Comparison of ENCODE assay signal across 13 cellular contexts in the genomic region with DNA sequence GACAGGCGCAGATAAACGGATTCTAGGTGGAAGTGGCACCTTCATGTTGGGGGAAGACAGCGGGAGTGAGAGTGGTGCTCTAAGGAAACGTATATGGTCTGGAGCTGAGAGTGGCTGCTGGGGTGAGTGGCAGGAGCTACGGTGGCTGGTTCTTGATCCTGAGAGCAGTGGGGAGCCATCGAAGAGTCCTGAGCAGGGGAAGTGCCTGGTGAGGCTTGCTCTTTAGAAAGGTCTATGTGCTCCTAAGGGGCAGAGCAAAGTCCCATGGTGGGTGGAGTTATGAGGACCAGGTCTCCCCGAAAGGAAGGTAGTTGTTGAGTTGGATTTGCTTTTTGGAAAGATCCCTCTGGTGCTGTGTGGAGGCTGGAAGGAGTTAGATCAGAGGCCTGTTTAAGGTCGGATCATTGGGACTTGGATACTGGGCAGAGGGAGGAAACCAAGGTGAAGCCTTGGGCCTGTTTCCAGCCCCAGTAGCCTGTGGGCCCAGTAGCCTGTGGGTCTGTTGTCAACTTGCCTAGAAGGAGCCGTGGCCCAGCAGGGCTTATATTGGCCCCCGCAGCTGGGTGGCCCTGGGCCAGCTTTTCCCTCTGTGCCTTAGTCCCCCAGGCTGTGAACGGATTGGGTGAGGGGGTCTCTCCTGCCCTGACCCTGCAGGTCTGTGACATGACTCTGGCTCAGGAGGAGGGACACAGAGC. TPM values are rescaled to one million over a fixed set of nuclear protein-coding genes. Genes with fewer than 3 reads are reported as not detected.
DNase-seq lines count a peak whose midpoint lies in the region; ATAC-seq and TF ChIP-seq lines count a peak whose summit lies in the region.
"Had no signal": no experiment of that assay in that cellular context is flagged by ENCODE, and none has a peak within 500 bp of the region (broad histone marks: within the 10 kb centered on the region; RNA-seq: fewer than 3 reads in every experiment).

No MANE protein-coding gene starts in this region.

- H3K4me3 ChIP-seq in breast epithelium (no peak overlapping the region), right lobe of liver (no peak overlapping the region), sigmoid colon (no peak overlapping the region)
- H3K4me3 ChIP-seq: skin epidermis had no signal

- H3K27ac ChIP-seq in C4-2B (peak overlapping the region; percentile 82), breast epithelium (peak overlapping the region; percentile 82 to 87), right lobe of liver (peak overlapping the region in 2 of 3 donors; percentile 54 to 83), sigmoid colon (peak overlapping the region; percentile 85 to 91 (median 89))

- H3K27me3 ChIP-seq in breast epithelium (no peaks in the 10 kb centered on the region), right lobe of liver (no peaks in the 10 kb centered on the region), sigmoid colon (no peaks in the 10 kb centered on the region)

- H3K9me3 ChIP-seq in breast epithelium (no peaks in the 10 kb centered on the region), right lobe of liver (no peaks in the 10 kb centered on the region), sigmoid colon (no peaks in the 10 kb centered on the region)

- H3K36me3 ChIP-seq in breast epithelium = no peaks in the 10 kb centered on the region
- no peaks in the 10 kb centered on the region for H3K36me3 ChIP-seq in right lobe of liver
- peaks cover 0 to 10% (median 4%) of the 10 kb centered on the region in 4 donors for H3K36me3 ChIP-seq in sigmoid colon

- H3K4me1 ChIP-seq in breast epithelium (peaks cover 3 to 16% of the 10 kb centered on the region in 2 donors), right lobe of liver (peaks cover 1 to 28% (median 10%) of the 10 kb centered on the region in 4 donors), sigmoid colon (peaks cover 0 to 56% (median 50%) of the 10 kb centered on the region in 4 donors)

- no peak for TF ChIP-seq CTCF in C4-2B (conservative IDR thresholded peaks at IDR 0.05)
- TF ChIP-seq CTCF in breast epithelium (IDR thresholded peaks at IDR 0.05) = no peak
- no peak for TF ChIP-seq CTCF in right lobe of liver (IDR thresholded peaks at IDR 0.05)
- TF ChIP-seq CTCF in sigmoid colon (IDR thresholded peaks at IDR 0.05) = no peak

- no peak for DNase-seq in breast epithelium (ENCODE audit: low spot score in 2 of 2)
- DNase-seq in right lobe of liver = peak in 1 of 3 donors; percentile 40
- DNase-seq in sigmoid colon = peak; percentile 54
- DNase-seq in NCI-H510A (lab: John Stamatoyannopoulos, UW) = no peak
- DNase-seq in UCSD-AML1 (lab: John Stamatoyannopoulos, UW; ENCODE audit: unreplicated experiment) = no peak
- DNase-seq in stimulated activated CD4-positive, alpha-beta T cell treated with anti-CD3 and anti-CD28 coated beads, Interleukin-4, amount 100 ng/mL, for 4 hours = no peak
- no peak for DNase-seq in NCI-H2171 treated with DMSO at 0.1 percent for 48 hours (lab: John Stamatoyannopoulos, UW)
- DNase-seq: activated CD4-positive, alpha-beta T cell treated with anti-CD3 and anti-CD28 coated beads for 1 hour; activated T-cell treated with anti-CD3 and anti-CD28 coated beads, Interleukin-2, amount 50 U/mL, for 48 hours; SW 1271 had no signal

- TF ChIP-seq EP300 in sigmoid colon (IDR thresholded peaks at IDR 0.05) = no peak

- intact Hi-C loops in breast epithelium (cut with DNase I; ENCODE audit: low total_unique reads) = no loop called here
- intact Hi-C loops in right lobe of liver (cut with DNase I) = no loop called here
- intact Hi-C loops in sigmoid colon (cut with DNase I) = loop anchor here (1.0 to 10.0 kb wide), 2 partner anchors 33 to 214 kb away; partner anchors contain the start of gene ACOT11

- 68% methylated on average over 7 of the region's 11 CpGs for WGBS in right lobe of liver (ENCODE audit: insufficient coverage, low coverage, low lambda C conversion rate, missing lambda C conversion rate)
- 69 to 86% methylated on average over 11 of the region's 11 CpGs for WGBS in sigmoid colon, 2 donors

- no peak for ATAC-seq in right lobe of liver

- no peak for TF ChIP-seq POLR2A in breast epithelium (IDR thresholded peaks at IDR 0.05)
- no peak for TF ChIP-seq POLR2A in right lobe of liver (IDR thresholded peaks at IDR 0.05)
- TF ChIP-seq POLR2A in sigmoid colon (IDR thresholded peaks at IDR 0.05) = no peak

RNA-seq across cellular contexts. Expression of gene ACOT11, which starts 33.0 kb away (rescaled TPM):
- 1 to 10 TPM; 1.6 to 7.3 (median 1.8) TPM for total RNA-seq in breast epithelium
- 1 to 10 TPM in 2 of 6 experiments, under 1 TPM in 4; 0.50 to 1.3 (median 0.84) TPM for total RNA-seq in right lobe of liver
- 10 to 100 TPM in 3 of 4 donors, 1 to 10 TPM in 1; 8.9 to 30.5 (median 19.8) TPM for total RNA-seq in sigmoid colon
- polyA plus RNA-seq in sigmoid colon = 10 to 100 TPM; 21.0 to 40.9 (median 31.9) TPM

RNA-seq across cellular contexts. Expression of gene FAM151A, which starts 42.3 kb away (rescaled TPM):
- total RNA-seq in breast epithelium (under 1 TPM in 2 of 3 donors, not detected in 1; 0.16 to 0.33 TPM), right lobe of liver (10 to 100 TPM in 2 of 6 experiments, 1 to 10 TPM in 2, under 1 TPM in 2; 0.12 to 72.9 (median 5.2) TPM), sigmoid colon (not detected)
- polyA plus RNA-seq in sigmoid colon = 1 to 10 TPM; 3.2 to 5.4 (median 3.7) TPM
- total RNA-seq: mesothelial cell of epicardium had no signal
